In genomic region chr22:39534591-39535301, GRCh38 we compare ENCODE assay signal across 8 cellular contexts.
DNase-seq lines count a peak whose midpoint lies in the region; ATAC-seq and TF ChIP-seq lines count a peak whose summit lies in the region.

No MANE protein-coding gene starts in this region.

- peaks cover 1% of the 10 kb centered on the region for H3K36me3 ChIP-seq in iPS-18a (ENCODE audit: control insufficient read depth, low read depth, low read length)

- H3K27me3 ChIP-seq in iPS-18a (ENCODE audit: control insufficient read depth, insufficient read depth, low read length): no peaks in the 10 kb centered on the region

- peak overlapping the region; percentile 3 for H3K4me3 ChIP-seq in astrocyte of the cerebellum (ENCODE audit: low read depth, low read length)
- peak overlapping the region; percentile 45 for H3K4me3 ChIP-seq in iPS-18a (ENCODE audit: low read length)

- ATAC-seq in HG03565 (IDR thresholded peaks at IDR 0.05; ENCODE audit: unreplicated experiment): no peak

- peaks cover 28% of the 10 kb centered on the region for H3K4me1 ChIP-seq in iPS-18a (ENCODE audit: control insufficient read depth, low read depth, low read length)

- no peak overlapping the region for H3K27ac ChIP-seq in iPS-18a (ENCODE audit: low read length)

- no peaks in the 10 kb centered on the region for H3K9me3 ChIP-seq in iPS-18a (ENCODE audit: control insufficient read depth, low read depth, low read length)

- TF ChIP-seq CTCF in LNCAP (IDR thresholded peaks at IDR 0.05) (peak; percentile 94), astrocyte of the cerebellum (IDR thresholded peaks at IDR 0.05; ENCODE audit: low read depth, low read length, missing control alignments) (peak; percentile 82)

- in situ Hi-C loops in astrocyte of the cerebellum (cut with HindIII; ENCODE audit: low sequenced_read_pairs): no loop called here

- H3K9ac ChIP-seq in iPS-18a (ENCODE audit: low read length): no peak overlapping the region

- DNase-seq in EL (peak; percentile 76), T-helper 9 cell (peak; percentile 83), astrocyte of the cerebellum (ENCODE audit: low read depth) (no peak), pons (ENCODE audit: low spot score) (no peak)
- DNase-seq in stimulated activated CD4-positive, alpha-beta T cell treated with anti-CD3 and anti-CD28 coated beads, Interleukin-12 subunit alpha, Interleukin-12 subunit beta, amount 100 ng/mL, for 24 hours (ENCODE audit: low read depth in 2 of 2): peak; percentile 55 to 84

Comparison
In these comparisons a context has a peak if more than half of its experiments do, and no peak if none do; other contexts are left out.
1. DNase-seq: peak in EL (single experiment), T-helper 9 cell (single experiment) and stimulated activated CD4-positive, alpha-beta T cell treated with anti-CD3 and anti-CD28 coated beads, Interleukin-12 subunit alpha, Interleukin-12 subunit beta, amount 100 ng/mL, for 24 hours (2 of 2); none in astrocyte of the cerebellum (single experiment) and pons (single experiment).